Comparison of ENCODE assay signal across 8 cellular contexts in genomic region chr6:7540595-7540994, GRCh38. TPM values are rescaled to one million over a fixed set of nuclear protein-coding genes. Genes with fewer than 3 reads are reported as not detected.
A peak's percentile ranks its signal among the peaks of the same experiment; 100 is the strongest.
DNase-seq lines count a peak whose midpoint lies in the region; ATAC-seq and TF ChIP-seq lines count a peak whose summit lies in the region.

No MANE protein-coding gene starts in this region.

- no peaks in the 10 kb centered on the region for H3K36me3 Mint-ChIP-seq in CD8-positive, alpha-beta T cell
- no peaks in the 10 kb centered on the region for H3K36me3 Mint-ChIP-seq in natural killer cell

- no peak for DNase-seq in CD8-positive, alpha-beta T cell
- no peak for DNase-seq in RWPE2 (ENCODE audit: low spot score)
- no peak for DNase-seq in natural killer cell
- no peak for DNase-seq in activated CD4-positive, CD25-positive, alpha-beta regulatory T cell (lab: John Stamatoyannopoulos, UW)
- DNase-seq in NCI-H524 treated with DMSO at 0.1 percent for 48 hours (lab: John Stamatoyannopoulos, UW) = no peak

- peaks cover 55% of the 10 kb centered on the region for H3K27me3 Mint-ChIP-seq in CD8-positive, alpha-beta T cell (ENCODE audit: low read depth)
- H3K27me3 Mint-ChIP-seq in natural killer cell (ENCODE audit: low read depth in 2 of 2) = peaks cover 50 to 62% of the 10 kb centered on the region in 2 donors

- no peak overlapping the region for H3K27ac ChIP-seq in CD8-positive, alpha-beta T cell (ENCODE audit: low read depth, low read length)
- H3K27ac ChIP-seq in RWPE2 (ENCODE audit: poor library complexity, severe bottlenecking) = peak overlapping the region; percentile 92
- H3K27ac ChIP-seq in esophagus (ENCODE audit: low read depth in 2 of 2, low read length in 1 of 2) = peak overlapping the region; percentile 66 to 85

- H3K4me3 ChIP-seq in CD8-positive, alpha-beta T cell (ENCODE audit: low read depth, low read length) = no peak overlapping the region
- peak overlapping the region; percentile 73 for H3K4me3 ChIP-seq in RWPE2 (ENCODE audit: severe bottlenecking)
- peak overlapping the region in 1 of 2 donors; percentile 73 for H3K4me3 ChIP-seq in esophagus (ENCODE audit: low read depth in 1 of 2, low read length in 2 of 2)

- no peaks in the 10 kb centered on the region for H3K9me3 ChIP-seq in CD8-positive, alpha-beta T cell (ENCODE audit: low read length)
- H3K9me3 ChIP-seq in RWPE2 (ENCODE audit: severe bottlenecking) = no peaks in the 10 kb centered on the region
- no peaks in the 10 kb centered on the region for H3K9me3 ChIP-seq in esophagus (ENCODE audit: control insufficient read depth in 2 of 2, insufficient read depth in 1 of 2, low read depth in 1 of 2, low read length in 1 of 2)

- POLR2A ChIA-PET in CD8-positive, alpha-beta T cell (lab: Charles Lee) = no interaction called here

- H3K9me3 Mint-ChIP-seq in CD8-positive, alpha-beta T cell = no peaks in the 10 kb centered on the region
- H3K9me3 Mint-ChIP-seq in natural killer cell = no peaks in the 10 kb centered on the region

- CTCF ChIA-PET in CD8-positive, alpha-beta T cell (lab: Charles Lee) = no interaction called here

- no peak for ATAC-seq in CD8-positive, alpha-beta T cell
- ATAC-seq in RWPE2 (ENCODE audit: low read depth) (no peak), natural killer cell (no peak), GM21576 (IDR thresholded peaks at IDR 0.05; ENCODE audit: unreplicated experiment) (no peak), HG02840 (IDR thresholded peaks at IDR 0.05; ENCODE audit: low FRiP score, unreplicated experiment) (no peak)

- WGBS in esophagus, 2 donors = 33 to 36% methylated on average over 17 of the region's 17 CpGs

- H3K4me1 Mint-ChIP-seq in CD8-positive, alpha-beta T cell (ENCODE audit: low read depth) = peaks cover 16% of the 10 kb centered on the region
- H3K4me1 Mint-ChIP-seq in natural killer cell = peaks cover 0 to 11% of the 10 kb centered on the region in 2 donors

- peak overlapping the region; percentile 72 for H3K4me3 Mint-ChIP-seq in CD8-positive, alpha-beta T cell
- H3K4me3 Mint-ChIP-seq in natural killer cell = peak overlapping the region; percentile 67

- TF ChIP-seq CTCF in CD8-positive, alpha-beta T cell (IDR thresholded peaks at IDR 0.05) = no peak
- TF ChIP-seq CTCF in RWPE2 (IDR thresholded peaks at IDR 0.05; ENCODE audit: poor library complexity, severe bottlenecking) = no peak
- TF ChIP-seq CTCF in natural killer cell (IDR thresholded peaks at IDR 0.05) = no peak

- peaks cover 21% of the 10 kb centered on the region for H3K27me3 ChIP-seq in CD8-positive, alpha-beta T cell (ENCODE audit: insufficient read depth, low read length)
- H3K27me3 ChIP-seq in RWPE2 (ENCODE audit: insufficient read depth, poor library complexity, severe bottlenecking) (no peaks in the 10 kb centered on the region), esophagus (ENCODE audit: control insufficient read depth in 1 of 2, insufficient read depth in 2 of 2, low read length in 2 of 2) (peaks cover 0 to 5% of the 10 kb centered on the region in 2 donors)

- peaks cover 13% of the 10 kb centered on the region for H3K4me1 ChIP-seq in CD8-positive, alpha-beta T cell (ENCODE audit: insufficient read depth, low read length)
- H3K4me1 ChIP-seq in RWPE2 (ENCODE audit: insufficient read depth, poor library complexity, severe bottlenecking) (peaks cover 27% of the 10 kb centered on the region), esophagus (ENCODE audit: control insufficient read depth in 2 of 2, insufficient read depth in 2 of 2, low read length in 1 of 2) (peaks cover 0 to 2% of the 10 kb centered on the region in 2 donors)

- H3K36me3 ChIP-seq in CD8-positive, alpha-beta T cell (ENCODE audit: insufficient read depth, low read length) = no peaks in the 10 kb centered on the region
- H3K36me3 ChIP-seq in RWPE2 (ENCODE audit: low read depth) (peaks cover 26% of the 10 kb centered on the region), esophagus (ENCODE audit: control insufficient read depth in 2 of 2, insufficient read depth in 2 of 2, low read length in 1 of 2) (no peaks in the 10 kb centered on the region)

- intact Hi-C loops in CD8-positive, alpha-beta T cell (cut with DNase I, micrococcal nuclease) = no loop called here
- intact Hi-C loops in natural killer cell (cut with micrococcal nuclease) = no loop called here

- H3K27ac Mint-ChIP-seq in CD8-positive, alpha-beta T cell = no peak overlapping the region
- H3K27ac Mint-ChIP-seq in natural killer cell = no peak overlapping the region

RNA-seq across cellular contexts. Expression of gene DSP, which starts 0.9 kb away (rescaled TPM):
- under 1 TPM in 1 of 2 experiments, not detected in 1; 0.05 TPM for total RNA-seq in CD8-positive, alpha-beta T cell
- polyA plus RNA-seq in esophagus = 100 to 1,000 TPM; 182 to 349 TPM
- total RNA-seq in natural killer cell = under 1 TPM in 2 of 3 donors, not detected in 1; 0.05 to 0.26 TPM

RNA-seq across cellular contexts. Expression of gene SNRNP48, which starts 49.4 kb away (rescaled TPM):
- total RNA-seq in CD8-positive, alpha-beta T cell = 10 to 100 TPM; 12.2 to 12.9 TPM
- 1 to 10 TPM; 3.2 to 3.5 TPM for polyA plus RNA-seq in esophagus
- 10 to 100 TPM; 12.3 to 17.0 (median 14.0) TPM for total RNA-seq in natural killer cell
